ENCODE assay signal across 26 cellular contexts in genomic region chr14:70173569-70173968, GRCh38.
"Had no signal": no experiment of that assay in that cellular context is flagged by ENCODE, and none has a peak within 500 bp of the region (broad histone marks: within the 10 kb centered on the region; RNA-seq: fewer than 3 reads in every experiment).

No MANE protein-coding gene starts in this region.

- H3K4me3 ChIP-seq: stomach, suprapubic skin, testis, thoracic aorta, thyroid gland, tibial artery, tibial nerve, transverse colon, upper lobe of left lung, upper lobe of right lung, uterus, vagina had no signal

- DNase-seq: stimulated activated CD4-positive, alpha-beta T cell treated with anti-CD3 and anti-CD28 coated beads, Interleukin-2, amount 100 ng/mL, for 48 hours; stimulated activated CD4-positive, alpha-beta T cell treated with anti-CD3 and anti-CD28 coated beads, Interleukin-4, amount 100 ng/mL, for 1 hour; stimulated activated CD4-positive, alpha-beta T cell treated with anti-CD3 and anti-CD28 coated beads, Interleukin-4, amount 100 ng/mL, for 24 hours; stimulated activated CD4-positive, alpha-beta T cell treated with anti-CD3 and anti-CD28 coated beads, Interleukin-4, amount 100 ng/mL, for 4 hours; stimulated activated CD8-positive, alpha-beta memory T cell treated with anti-CD3 and anti-CD28 coated beads, Interleukin-4, amount 100 ng/mL, for 48 hours; stimulated activated naive B cell treated with anti-CD40 and anti-IgM and Interleukin-4, amounts not matched to agents 10 μg/mL and 1 μg/mL and 100 μg/mL, for 72 hours; stimulated activated naive CD4-positive, alpha-beta T cell; stimulated activated naive CD4-positive, alpha-beta T cell treated with Interleukin-2 at 50 U/mL for 16 hours; stimulated activated naive CD8-positive, alpha-beta T cell treated with anti-CD3 and anti-CD28 coated beads, Interleukin-15, amount 100 ng/mL, for 72 hours; stimulated activated naive CD8-positive, alpha-beta T cell treated with anti-CD3 and anti-CD28 coated beads, Interleukin-15, Interleukin-2, amounts not matched to agents 100 U/mL and 50 U/mL, for 24 hours; stomach; substantia nigra; testis; thyroid gland; tibial artery; transverse colon; trophoblast cell; upper lobe of left lung; upper lobe of right lung; uterus had no signal

- H3K27me3 ChIP-seq: stomach, suprapubic skin, testis, thyroid gland, tibial artery, tibial nerve, transverse colon, upper lobe of left lung, upper lobe of right lung, uterus, vagina had no signal

- H3K36me3 ChIP-seq: stomach, suprapubic skin, thoracic aorta, thyroid gland, tibial artery, tibial nerve, transverse colon, upper lobe of left lung, upper lobe of right lung, uterus, vagina had no signal

- ATAC-seq: stimulated activated effector memory CD8-positive, alpha-beta T cell treated with anti-CD3 and anti-CD28 coated beads, Interleukin-12 subunit alpha, Interleukin-12 subunit beta, amount 100 ng/mL, for 72 hours; stimulated activated memory B cell treated with anti-CD40 and anti-IgM and Interleukin-4, amounts not matched to agents 10 μg/mL and 1 μg/mL and 100 μg/mL, for 72 hours; stimulated activated naive B cell treated with anti-CD40 and anti-IgM and Interleukin-4, amounts not matched to agents 10 μg/mL and 1 μg/mL and 100 μg/mL, for 72 hours; stimulated activated naive CD8-positive, alpha-beta T cell treated with anti-CD3 and anti-CD28 coated beads, Interleukin-15, amount 100 ng/mL, for 72 hours; stimulated activated naive CD8-positive, alpha-beta T cell treated with anti-CD3 and anti-CD28 coated beads, Interleukin-15, Interleukin-2, amounts not matched to agents 100 U/mL and 50 U/mL, for 24 hours; upper lobe of right lung had no signal

- H3K9me3 ChIP-seq: stomach, suprapubic skin, testis, thoracic aorta, thyroid gland, tibial artery, tibial nerve, transverse colon, upper lobe of left lung, upper lobe of right lung, uterus, vagina had no signal

- H3K4me1 ChIP-seq: stomach, suprapubic skin, testis, thyroid gland, tibial artery, tibial nerve, transverse colon, upper lobe of left lung, upper lobe of right lung, uterus, vagina had no signal

- H3K27ac ChIP-seq: stomach, suprapubic skin, testis, thoracic aorta, thyroid gland, tibial artery, tibial nerve, transverse colon, upper lobe of left lung, upper lobe of right lung, uterus, vagina had no signal
